ENCODE assay signal across 8 cellular contexts in genomic region chr6:108782231-108783041, GRCh38.
DNase-seq lines count a peak whose midpoint lies in the region; ATAC-seq, FAIRE-seq and TF ChIP-seq lines count a peak whose summit lies in the region.

No MANE protein-coding gene starts in this region.

- no peaks in the 10 kb centered on the region for H3K27me3 ChIP-seq in astrocyte (ENCODE audit: insufficient read depth, low read length)
- no peaks in the 10 kb centered on the region for H3K27me3 ChIP-seq in rectal smooth muscle tissue (ENCODE audit: control insufficient read depth, insufficient read depth, low read length)
- no peaks in the 10 kb centered on the region for H3K27me3 ChIP-seq in uterus

- peak overlapping the region; percentile 22 for H3K27ac Mint-ChIP-seq in astrocyte (ENCODE audit: unreplicated experiment)

- H3K4me1 Mint-ChIP-seq in astrocyte (ENCODE audit: low read depth, unreplicated experiment) = peaks cover 5% of the 10 kb centered on the region

- H3K9me3 Mint-ChIP-seq in astrocyte (ENCODE audit: unreplicated experiment) = peaks cover 6% of the 10 kb centered on the region

- H3K9me3 ChIP-seq in astrocyte (ENCODE audit: insufficient read depth, low read depth, low read length) (no peaks in the 10 kb centered on the region), uterus (no peaks in the 10 kb centered on the region)

- H3K79me2 ChIP-seq in astrocyte (ENCODE audit: insufficient read depth, low read length) = no peaks in the 10 kb centered on the region

- H3K27ac ChIP-seq in astrocyte (ENCODE audit: low read depth, low read length) (peak overlapping the region; percentile 46), rectal smooth muscle tissue (ENCODE audit: low read depth, low read length) (peak overlapping the region; percentile 69), uterus (peak overlapping the region; percentile 65)

- no peaks in the 10 kb centered on the region for H4K20me1 ChIP-seq in astrocyte (ENCODE audit: insufficient read depth, low read length)

- H3K27me3 Mint-ChIP-seq in astrocyte (ENCODE audit: low read depth, unreplicated experiment) = peaks cover 25% of the 10 kb centered on the region

- H3K36me3 Mint-ChIP-seq in astrocyte (ENCODE audit: low read depth, unreplicated experiment) = no peaks in the 10 kb centered on the region

- peak overlapping the region; percentile 78 for H2AFZ ChIP-seq in astrocyte (ENCODE audit: low read depth, low read length)

- H3K36me3 ChIP-seq in astrocyte (ENCODE audit: insufficient read depth, low read length) (no peaks in the 10 kb centered on the region), rectal smooth muscle tissue (ENCODE audit: control insufficient read depth, insufficient read depth, low read length) (no peaks in the 10 kb centered on the region), uterus (no peaks in the 10 kb centered on the region)

- peak overlapping the region; percentile 87 for H3K4me3 Mint-ChIP-seq in astrocyte (ENCODE audit: unreplicated experiment)

- intact Hi-C loops in uterus (cut with DNase I; ENCODE audit: low total_unique reads) = loop anchor here (5.0 kb wide), 1 partner anchor 225 kb away; no protein-coding TSS in a partner anchor

- TF ChIP-seq CTCF in astrocyte (IDR thresholded peaks at IDR 0.05; ENCODE audit: insufficient read depth, low read depth, low read length) (peak; percentile 72), uterus (IDR thresholded peaks at IDR 0.05) (peak; percentile 68 to 84 (median 70))

- H3K4me2 ChIP-seq in astrocyte (ENCODE audit: low read length) = peak overlapping the region; percentile 97

- H3K9ac ChIP-seq in astrocyte (ENCODE audit: low read length) = peak overlapping the region; percentile 77
- H3K9ac ChIP-seq in rectal smooth muscle tissue (ENCODE audit: low read length) = no peak overlapping the region

- FAIRE-seq in astrocyte (lab: Jason Lieb, UNC) = peak; percentile 13

- H3K4me3 ChIP-seq in astrocyte (ENCODE audit: insufficient read depth, low read depth, low read length) = peak overlapping the region; percentile 76
- peak overlapping the region; percentile 74 for H3K4me3 ChIP-seq in rectal smooth muscle tissue (ENCODE audit: low read length)
- peak overlapping the region; percentile 13 to 39 for H3K4me3 ChIP-seq in uterus

- peak; percentile 89 for ATAC-seq in GM19463 (IDR thresholded peaks at IDR 0.05; ENCODE audit: unreplicated experiment)

- H3K4me1 ChIP-seq in astrocyte (ENCODE audit: insufficient read depth, low read length) = peaks cover 10% of the 10 kb centered on the region
- H3K4me1 ChIP-seq in rectal smooth muscle tissue (ENCODE audit: control insufficient read depth, insufficient read depth, low read length) = no peaks in the 10 kb centered on the region
- H3K4me1 ChIP-seq in uterus = no peaks in the 10 kb centered on the region

- no peak for TF ChIP-seq POLR2A in uterus (IDR thresholded peaks at IDR 0.05)

- DNase-seq in AG08396 (ENCODE audit: low spot score) (peak; percentile 87), NCI-H1092 (lab: John Stamatoyannopoulos, UW) (peak; percentile 28), T-helper 22 cell (ENCODE audit: low read depth) (peak; percentile 41), astrocyte (ENCODE audit: low read depth) (peak; percentile 71), hepatic stellate cell (ENCODE audit: low spot score) (peak; percentile 79), uterus (peak; percentile 84)

Comparison
In these comparisons a context has a peak if more than half of its experiments do, and no peak if none do; other contexts are left out.
1. Peak in every context shown above with its lines: DNase-seq, ATAC-seq, H3K4me3 ChIP-seq and H3K27ac ChIP-seq.
2. DNase-seq: peak in every context shown above with its lines; median percentile 87 in AG08396; 84 in uterus; 79 in hepatic stellate cell; 71 in astrocyte; 41 in T-helper 22 cell; 28 in NCI-H1092.
3. H3K4me3 ChIP-seq: peak in every context shown above with its lines; median percentile 76 in astrocyte; 74 in rectal smooth muscle tissue; 26 in uterus.